ENCODE assay signal across 25 cellular contexts in the genomic region with DNA sequence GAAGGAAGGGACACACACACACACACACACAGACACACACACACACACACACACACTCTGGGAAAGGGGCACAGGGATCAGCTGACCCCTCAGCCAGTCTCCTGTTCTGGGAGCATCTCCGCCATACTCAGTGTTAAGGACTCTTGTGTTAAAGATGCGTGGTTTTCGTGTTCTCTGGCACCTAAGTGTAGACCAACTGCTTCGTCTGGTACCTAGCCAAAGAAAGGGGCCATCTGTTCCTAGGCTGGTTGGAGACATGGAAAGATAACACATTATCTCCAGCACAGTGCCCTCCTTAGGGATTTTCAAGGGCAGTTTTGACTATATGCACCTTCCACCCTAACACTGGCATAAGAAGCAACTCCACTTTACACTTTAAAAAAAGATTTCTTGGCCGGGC.
"Had no signal": no experiment of that assay in that cellular context is flagged by ENCODE, and none has a peak within 500 bp of the region (broad histone marks: within the 10 kb centered on the region; RNA-seq: fewer than 3 reads in every experiment).

No MANE protein-coding gene starts in this region.

- H3K27me3 ChIP-seq: ascending aorta, brain microvascular endothelial cell, gastroesophageal sphincter, neutrophil, pancreas, right atrium auricular region, tibial artery had no signal

- H3K36me3 Mint-ChIP-seq: activated naive CD4-positive, alpha-beta T cell treated with anti-CD3 and anti-CD28 coated beads, Interleukin-2, amount 50 U/mL, for 72 hours; mesothelial cell of epicardium; natural killer cell treated with Interleukin-12 subunit alpha and Interleukin-12 subunit beta and Interleukin-15 and Interleukin-18, amount 100 ng/mL, for 72 hours had no signal

- H3K4me3 Mint-ChIP-seq: activated CD8-positive, alpha-beta T cell treated with anti-CD3 and anti-CD28 coated beads, Interleukin-2, amount 10 ng/mL, durations not matched to agents 7 days and 5 days; mesothelial cell of epicardium; natural killer cell treated with Interleukin-12 subunit alpha and Interleukin-12 subunit beta and Interleukin-15 and Interleukin-18, amount 100 ng/mL, for 72 hours; stimulated activated naive CD8-positive, alpha-beta T cell treated with anti-CD3 and anti-CD28 coated beads, Interleukin-15, Interleukin-2, amounts not matched to agents 100 ng/mL and 50 ng/mL, for 24 hours had no signal

- H3K4me1 Mint-ChIP-seq: mesothelial cell of epicardium had no signal

- DNase-seq: activated CD4-positive, alpha-beta T cell treated with anti-CD3 and anti-CD28 coated beads for 1 hour; activated CD4-positive, alpha-beta T cell treated with anti-CD3 and anti-CD28 coated beads, Interleukin-2, amount 50 U/mL, for 1 hour; activated CD8-positive, alpha-beta T cell treated with anti-CD3 and anti-CD28 coated beads, Interleukin-2, amount 10 ng/mL, durations not matched to agents 7 days and 5 days; activated gamma-delta T cell treated with Interleukin-2 at 50 U/mL for 16 hours; activated T-cell treated with anti-CD3 and anti-CD28 coated beads, Interleukin-2, amount 50 U/mL, for 1 hour; brain microvascular endothelial cell; central memory CD4-positive, alpha-beta T cell; heart left ventricle; kidney; pancreas; psoas muscle; stimulated activated CD4-positive, alpha-beta T cell treated with anti-CD3 and anti-CD28 coated beads, Interleukin-12 subunit alpha, Interleukin-12 subunit beta, amount 100 ng/mL, for 4 hours; T-helper 9 cell; tibial artery had no signal

- H3K9me3 Mint-ChIP-seq: activated naive CD4-positive, alpha-beta T cell treated with anti-CD3 and anti-CD28 coated beads, Interleukin-2, amount 50 U/mL, for 72 hours; mesothelial cell of epicardium; natural killer cell treated with Interleukin-12 subunit alpha and Interleukin-12 subunit beta and Interleukin-15 and Interleukin-18, amount 100 ng/mL, for 72 hours; stimulated activated naive CD8-positive, alpha-beta T cell treated with anti-CD3 and anti-CD28 coated beads, Interleukin-15, Interleukin-2, amounts not matched to agents 100 ng/mL and 50 ng/mL, for 24 hours had no signal

- H3K27ac ChIP-seq: ascending aorta, brain microvascular endothelial cell, coronary artery, epithelial cell of prostate, gastroesophageal sphincter, heart left ventricle, neutrophil, pancreas, psoas muscle, right atrium auricular region, tibial artery had no signal

- H3K36me3 ChIP-seq: ascending aorta, brain microvascular endothelial cell, gastroesophageal sphincter, heart left ventricle, neutrophil, pancreas, right atrium auricular region, tibial artery had no signal

- H3K9me3 ChIP-seq: ascending aorta, gastroesophageal sphincter, heart left ventricle, neutrophil, pancreas, psoas muscle, right atrium auricular region, tibial artery had no signal

- H3K4me3 ChIP-seq: ascending aorta, coronary artery, gastroesophageal sphincter, heart left ventricle, lung, pancreas, psoas muscle, right atrium auricular region, tibial artery had no signal

- H3K4me1 ChIP-seq: ascending aorta, gastroesophageal sphincter, pancreas, psoas muscle, right atrium auricular region, tibial artery had no signal

- H3K27ac Mint-ChIP-seq: activated CD8-positive, alpha-beta T cell treated with anti-CD3 and anti-CD28 coated beads, Interleukin-2, amount 10 ng/mL, durations not matched to agents 7 days and 5 days; mesothelial cell of epicardium; natural killer cell treated with Interleukin-12 subunit alpha and Interleukin-12 subunit beta and Interleukin-15 and Interleukin-18, amount 100 ng/mL, for 72 hours; stimulated activated naive CD8-positive, alpha-beta T cell treated with anti-CD3 and anti-CD28 coated beads, Interleukin-15, Interleukin-2, amounts not matched to agents 100 ng/mL and 50 ng/mL, for 24 hours had no signal
